12 cellular contexts compared by ENCODE assay signal in the genomic region with DNA sequence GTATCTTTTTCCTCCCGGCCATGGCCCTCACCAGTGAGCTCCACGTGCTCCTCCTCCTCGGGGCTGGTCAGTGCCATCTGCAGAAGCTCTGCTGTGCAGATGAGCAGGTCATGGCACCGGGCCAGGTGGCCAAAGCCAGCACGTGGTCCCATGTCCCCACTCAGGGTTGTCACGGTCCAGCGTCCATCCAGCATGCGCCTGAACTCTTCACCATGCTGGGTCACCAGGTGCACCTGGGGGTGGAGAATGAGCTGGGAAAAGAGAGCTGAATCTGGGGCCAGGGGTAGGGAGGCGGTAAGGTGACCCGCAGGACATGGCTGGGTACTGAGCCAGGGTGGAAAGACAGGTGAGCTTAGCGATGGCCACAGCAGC. TPM values are rescaled to one million over a fixed set of nuclear protein-coding genes. Genes with fewer than 3 reads are reported as not detected.
DNase-seq lines count a peak whose midpoint lies in the region; ATAC-seq, FAIRE-seq and TF ChIP-seq lines count a peak whose summit lies in the region.
"Had no signal": no experiment of that assay in that cellular context is flagged by ENCODE, and none has a peak within 500 bp of the region (broad histone marks: within the 10 kb centered on the region; RNA-seq: fewer than 3 reads in every experiment).

No MANE protein-coding gene starts in this region.

- peaks cover 33% of the 10 kb centered on the region for H3K4me1 ChIP-seq in suprapubic skin

- H3K36me3 ChIP-seq in WERI-Rb-1, result peaks cover 30% of the 10 kb centered on the region
- peaks cover 5% of the 10 kb centered on the region for H3K36me3 ChIP-seq in suprapubic skin

- H3K9me3 ChIP-seq in WERI-Rb-1 (ENCODE audit: severe bottlenecking) (no peaks in the 10 kb centered on the region), suprapubic skin (no peaks in the 10 kb centered on the region)

- H3K27me3 Mint-ChIP-seq in activated CD4-positive, alpha-beta T cell treated with anti-CD3 and anti-CD28 coated beads, Interleukin-2, amount 10 ng/mL, durations not matched to agents 7 days and 5 days, result no peaks in the 10 kb centered on the region

- H3K27ac ChIP-seq in WERI-Rb-1 (no peak overlapping the region), suprapubic skin (peak overlapping the region; percentile 92)

- peaks cover 41% of the 10 kb centered on the region for H3K36me3 Mint-ChIP-seq in activated CD4-positive, alpha-beta T cell treated with anti-CD3 and anti-CD28 coated beads, Interleukin-2, amount 10 ng/mL, durations not matched to agents 7 days and 5 days (ENCODE audit: low read depth)

- no peak for DNase-seq in activated CD4-positive, alpha-beta T cell treated with anti-CD3 and anti-CD28 coated beads, Interleukin-2, amount 10 ng/mL, durations not matched to agents 7 days and 5 days
- no peak for DNase-seq in activated CD4-positive, alpha-beta T cell treated with anti-CD3 and anti-CD28 coated beads, Interleukin-2, amount 50 U/mL, for 4 hours
- DNase-seq in WERI-Rb-1 (peak; percentile 23), left lobe of liver (ENCODE audit: low spot score) (peak; percentile 93), suprapubic skin (ENCODE audit: low spot score in 2 of 2) (no peak), kidney tubule cell (ENCODE audit: low spot score) (no peak), urothelium cell line (ENCODE audit: low spot score) (no peak), NCI-H1048 (lab: John Stamatoyannopoulos, UW) (no peak)
- DNase-seq: activated effector memory CD4-positive, alpha-beta T cell treated with Interleukin-2 at 50 U/mL for 16 hours; KG1; NCI-H524 had no signal

- ATAC-seq in left lobe of liver, result peak; percentile 64

- H3K27me3 ChIP-seq in WERI-Rb-1 (ENCODE audit: insufficient read depth, low read depth, severe bottlenecking) (no peaks in the 10 kb centered on the region), suprapubic skin (no peaks in the 10 kb centered on the region)

- H3K27ac Mint-ChIP-seq in activated CD4-positive, alpha-beta T cell treated with anti-CD3 and anti-CD28 coated beads, Interleukin-2, amount 10 ng/mL, durations not matched to agents 7 days and 5 days, result peak overlapping the region; percentile 97

- no peak for TF ChIP-seq POLR2A in suprapubic skin (IDR thresholded peaks at IDR 0.05)

- H3K9me3 Mint-ChIP-seq in activated CD4-positive, alpha-beta T cell treated with anti-CD3 and anti-CD28 coated beads, Interleukin-2, amount 10 ng/mL, durations not matched to agents 7 days and 5 days, result no peaks in the 10 kb centered on the region

- H3K4me1 Mint-ChIP-seq in activated CD4-positive, alpha-beta T cell treated with anti-CD3 and anti-CD28 coated beads, Interleukin-2, amount 10 ng/mL, durations not matched to agents 7 days and 5 days, result peaks cover 71% of the 10 kb centered on the region

- TF ChIP-seq EP300 in suprapubic skin (IDR thresholded peaks at IDR 0.05), result no peak

- FAIRE-seq in urothelium cell line (lab: Jason Lieb, UNC), result no peak

- CTCF ChIA-PET in activated CD4-positive, alpha-beta T cell treated with anti-CD3 and anti-CD28 coated beads, Interleukin-2, amount 10 ng/mL, durations not matched to agents 7 days and 5 days (lab: Charles Lee), result interaction anchor here (1.0 to 8.5 kb wide), 10 partner anchors 8 to 148 kb away, joined by 3 to 71 read pairs (median 6); a partner anchor contains a TSS

- 90% methylated on average over 11 of the region's 11 CpGs for WGBS in suprapubic skin

- H3K4me3 Mint-ChIP-seq in activated CD4-positive, alpha-beta T cell treated with anti-CD3 and anti-CD28 coated beads, Interleukin-2, amount 10 ng/mL, durations not matched to agents 7 days and 5 days, result peak overlapping the region; percentile 80

- POLR2A ChIA-PET in activated CD4-positive, alpha-beta T cell treated with anti-CD3 and anti-CD28 coated beads, Interleukin-2, amount 10 ng/mL, durations not matched to agents 7 days and 5 days (lab: Charles Lee), result no interaction called here

- no peak for TF ChIP-seq CTCF in WERI-Rb-1 (IDR thresholded peaks at IDR 0.05; ENCODE audit: low read depth, low read length)
- no peak for TF ChIP-seq CTCF in suprapubic skin (IDR thresholded peaks at IDR 0.05)

- H3K4me3 ChIP-seq in WERI-Rb-1 (ENCODE audit: low read depth, low read length) (no peak overlapping the region), suprapubic skin (peak overlapping the region; percentile 62)

RNA-seq across cellular contexts. Expression of a gene that starts 1.3 kb away (rescaled TPM):
- total RNA-seq in activated CD4-positive, alpha-beta T cell treated with anti-CD3 and anti-CD28 coated beads, Interleukin-2, amount 10 ng/mL, durations not matched to agents 7 days and 5 days, result 10 to 100 TPM; 52.4 to 54.3 TPM
- total RNA-seq in left lobe of liver (30.3 TPM), suprapubic skin (10 to 100 TPM in 3 of 4 donors, 1 to 10 TPM in 1; 8.2 to 14.2 (median 11.9) TPM)

RNA-seq across cellular contexts. Expression of a gene that starts 9.9 kb away (rescaled TPM):
- total RNA-seq in activated CD4-positive, alpha-beta T cell treated with anti-CD3 and anti-CD28 coated beads, Interleukin-2, amount 10 ng/mL, durations not matched to agents 7 days and 5 days, result 10 to 100 TPM; 47.9 to 48.3 TPM
- 30.8 TPM for total RNA-seq in left lobe of liver
- 100 to 1,000 TPM in 1 of 4 donors, 10 to 100 TPM in 3; 36.3 to 107 (median 57.1) TPM for total RNA-seq in suprapubic skin

RNA-seq across cellular contexts. Expression of a gene that starts 11.4 kb away (rescaled TPM):
- not detected for total RNA-seq in activated CD4-positive, alpha-beta T cell treated with anti-CD3 and anti-CD28 coated beads, Interleukin-2, amount 10 ng/mL, durations not matched to agents 7 days and 5 days
- total RNA-seq in left lobe of liver (1.1 TPM), suprapubic skin (under 1 TPM in 2 of 4 donors, not detected in 2; 0.31 to 0.48 TPM)
- total RNA-seq: T-helper 2 cell treated with Interferon-gamma antibody and Interleukin-4, amounts not matched to agents 100 ng/mL and 5 ng/mL, for 36 hours had no signal

RNA-seq across cellular contexts. Expression of a gene that starts 13.0 kb away (rescaled TPM):
- total RNA-seq in activated CD4-positive, alpha-beta T cell treated with anti-CD3 and anti-CD28 coated beads, Interleukin-2, amount 10 ng/mL, durations not matched to agents 7 days and 5 days, result not detected
- total RNA-seq in left lobe of liver, result 0.13 TPM
- total RNA-seq in suprapubic skin, result 1 to 10 TPM in 1 of 4 donors, under 1 TPM in 3; 0.47 to 1.9 (median 0.68) TPM
- total RNA-seq: T-helper 2 cell treated with Interferon-gamma antibody and Interleukin-4, amounts not matched to agents 100 ng/mL and 5 ng/mL, for 36 hours had no signal

RNA-seq across cellular contexts. Expression of a gene that starts 43.5 kb away (rescaled TPM):
- 100 to 1,000 TPM in 1 of 2 experiments, 10 to 100 TPM in 1; 97.1 to 108 TPM for total RNA-seq in activated CD4-positive, alpha-beta T cell treated with anti-CD3 and anti-CD28 coated beads, Interleukin-2, amount 10 ng/mL, durations not matched to agents 7 days and 5 days
- total RNA-seq in left lobe of liver (56.3 TPM), suprapubic skin (100 to 1,000 TPM in 1 of 4 donors, 10 to 100 TPM in 3; 94.4 to 105 (median 96.8) TPM)

Comparison
In these comparisons a context has a peak if more than half of its experiments do, and no peak if none do; other contexts are left out.
1. DNase-seq: peak in WERI-Rb-1 (single experiment) and left lobe of liver (single experiment); none in activated CD4-positive, alpha-beta T cell treated with anti-CD3 and anti-CD28 coated beads, Interleukin-2, amount 10 ng/mL, durations not matched to agents 7 days and 5 days (single experiment), activated CD4-positive, alpha-beta T cell treated with anti-CD3 and anti-CD28 coated beads, Interleukin-2, amount 50 U/mL, for 4 hours (0 of 2), suprapubic skin (0 of 2), kidney tubule cell (single experiment), urothelium cell line (single experiment) and NCI-H1048 (single experiment).